1 cellular context compared by ENCODE assay signal in genomic region chr16:88442811-88443576, GRCh38.
TF ChIP-seq lines count a peak whose summit lies in the region.

No MANE protein-coding gene starts in this region.

TF ChIP-seq in K562, 482 proteins besides CTCF, POLR2A, EP300 and RAD21 (continued from another document and continues in another):
- 0 out of 2 replicates have a peak, but pooled peaks have one; percentile 43 for TF ChIP-seq JUNB (CRISPR knock-in tag; conservative IDR thresholded peaks at IDR 0.05)
- TF ChIP-seq, protein P1, sequence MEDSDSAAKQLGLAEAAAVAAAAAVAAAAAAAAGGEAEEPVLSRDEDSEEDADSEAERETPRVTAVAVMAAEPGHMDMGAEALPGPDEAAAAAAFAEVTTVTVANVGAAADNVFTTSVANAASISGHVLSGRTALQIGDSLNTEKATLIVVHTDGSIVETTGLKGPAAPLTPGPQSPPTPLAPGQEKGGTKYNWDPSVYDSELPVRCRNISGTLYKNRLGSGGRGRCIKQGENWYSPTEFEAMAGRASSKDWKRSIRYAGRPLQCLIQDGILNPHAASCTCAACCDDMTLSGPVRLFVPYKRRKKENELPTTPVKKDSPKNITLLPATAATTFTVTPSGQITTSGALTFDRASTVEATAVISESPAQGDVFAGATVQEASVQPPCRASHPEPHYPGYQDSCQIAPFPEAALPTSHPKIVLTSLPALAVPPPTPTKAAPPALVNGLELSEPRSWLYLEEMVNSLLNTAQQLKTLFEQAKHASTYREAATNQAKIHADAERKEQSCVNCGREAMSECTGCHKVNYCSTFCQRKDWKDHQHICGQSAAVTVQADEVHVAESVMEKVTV (CRISPR knock-in tag; IDR thresholded peaks at IDR 0.05), result peak; percentile 99
- TF ChIP-seq SIN3B (IDR thresholded peaks at IDR 0.05; ENCODE audit: low read depth), result 0 out of 2 replicates have a peak, but pooled peaks have one; percentile 26
- no peak for TF ChIP-seq THRA (IDR thresholded peaks at IDR 0.05)
- TF ChIP-seq, protein P2, sequence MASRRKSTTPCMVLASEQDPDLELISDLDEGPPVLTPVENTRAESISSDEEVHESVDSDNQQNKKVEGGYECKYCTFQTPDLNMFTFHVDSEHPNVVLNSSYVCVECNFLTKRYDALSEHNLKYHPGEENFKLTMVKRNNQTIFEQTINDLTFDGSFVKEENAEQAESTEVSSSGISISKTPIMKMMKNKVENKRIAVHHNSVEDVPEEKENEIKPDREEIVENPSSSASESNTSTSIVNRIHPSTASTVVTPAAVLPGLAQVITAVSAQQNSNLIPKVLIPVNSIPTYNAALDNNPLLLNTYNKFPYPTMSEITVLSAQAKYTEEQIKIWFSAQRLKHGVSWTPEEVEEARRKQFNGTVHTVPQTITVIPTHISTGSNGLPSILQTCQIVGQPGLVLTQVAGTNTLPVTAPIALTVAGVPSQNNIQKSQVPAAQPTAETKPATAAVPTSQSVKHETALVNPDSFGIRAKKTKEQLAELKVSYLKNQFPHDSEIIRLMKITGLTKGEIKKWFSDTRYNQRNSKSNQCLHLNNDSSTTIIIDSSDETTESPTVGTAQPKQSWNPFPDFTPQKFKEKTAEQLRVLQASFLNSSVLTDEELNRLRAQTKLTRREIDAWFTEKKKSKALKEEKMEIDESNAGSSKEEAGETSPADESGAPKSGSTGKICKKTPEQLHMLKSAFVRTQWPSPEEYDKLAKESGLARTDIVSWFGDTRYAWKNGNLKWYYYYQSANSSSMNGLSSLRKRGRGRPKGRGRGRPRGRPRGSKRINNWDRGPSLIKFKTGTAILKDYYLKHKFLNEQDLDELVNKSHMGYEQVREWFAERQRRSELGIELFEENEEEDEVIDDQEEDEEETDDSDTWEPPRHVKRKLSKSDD (conservative IDR thresholded peaks at IDR 0.05; ENCODE audit: low read length), result no peak
- TF ChIP-seq ZNF699 (CRISPR knock-in tag; IDR thresholded peaks at IDR 0.05; ENCODE audit: insufficient replicate concordance), result no peak
- no peak for TF ChIP-seq MLLT1 (IDR thresholded peaks at IDR 0.05)
- TF ChIP-seq FOXJ2 (tag; IDR thresholded peaks at IDR 0.05), result no peak
- no peak for TF ChIP-seq ZNF3 (CRISPR knock-in tag; IDR thresholded peaks at IDR 0.05)
- no peak for TF ChIP-seq U2AF2 (optimal IDR thresholded peaks at IDR 0.05; ENCODE audit: low read depth, low read length)
- peak; percentile 93 for TF ChIP-seq RB1 (IDR thresholded peaks at IDR 0.05; ENCODE audit: low read depth)
- no peak for TF ChIP-seq KLF16 (IDR thresholded peaks at IDR 0.05)
- TF ChIP-seq CHD4 (IDR thresholded peaks at IDR 0.05; ENCODE audit: insufficient read depth, insufficient replicate concordance, low read depth, low read length, poor library complexity, severe bottlenecking), result no peak
- TF ChIP-seq MCM7 (IDR thresholded peaks at IDR 0.05), result no peak
- TF ChIP-seq ZNF609 (CRISPR knock-in tag; IDR thresholded peaks at IDR 0.05; ENCODE audit: borderline replicate concordance), result no peak
- TF ChIP-seq DACH1 (IDR thresholded peaks at IDR 0.05; ENCODE audit: partially characterized antibody), result peak; percentile 20
- TF ChIP-seq GATAD2B (IDR thresholded peaks at IDR 0.05; ENCODE audit: borderline replicate concordance), result peak; percentile 15; the same call in 1 of the 2 replicates
- TF ChIP-seq, protein P3, sequence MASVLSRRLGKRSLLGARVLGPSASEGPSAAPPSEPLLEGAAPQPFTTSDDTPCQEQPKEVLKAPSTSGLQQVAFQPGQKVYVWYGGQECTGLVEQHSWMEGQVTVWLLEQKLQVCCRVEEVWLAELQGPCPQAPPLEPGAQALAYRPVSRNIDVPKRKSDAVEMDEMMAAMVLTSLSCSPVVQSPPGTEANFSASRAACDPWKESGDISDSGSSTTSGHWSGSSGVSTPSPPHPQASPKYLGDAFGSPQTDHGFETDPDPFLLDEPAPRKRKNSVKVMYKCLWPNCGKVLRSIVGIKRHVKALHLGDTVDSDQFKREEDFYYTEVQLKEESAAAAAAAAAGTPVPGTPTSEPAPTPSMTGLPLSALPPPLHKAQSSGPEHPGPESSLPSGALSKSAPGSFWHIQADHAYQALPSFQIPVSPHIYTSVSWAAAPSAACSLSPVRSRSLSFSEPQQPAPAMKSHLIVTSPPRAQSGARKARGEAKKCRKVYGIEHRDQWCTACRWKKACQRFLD (CRISPR knock-in tag; IDR thresholded peaks at IDR 0.05), result no peak
- no peak for TF ChIP-seq RREB1 (CRISPR knock-in tag; IDR thresholded peaks at IDR 0.05)
- TF ChIP-seq ZFX (CRISPR knock-in tag; IDR thresholded peaks at IDR 0.05), result no peak
- no peak for TF ChIP-seq MTF1 (CRISPR knock-in tag; IDR thresholded peaks at IDR 0.05; ENCODE audit: borderline replicate concordance)
- no peak for TF ChIP-seq HNRNPUL1 (IDR thresholded peaks at IDR 0.05; ENCODE audit: low read length)
- TF ChIP-seq SREBF2 (CRISPR knock-in tag; IDR thresholded peaks at IDR 0.05), result no peak
- TF ChIP-seq, protein P4, sequence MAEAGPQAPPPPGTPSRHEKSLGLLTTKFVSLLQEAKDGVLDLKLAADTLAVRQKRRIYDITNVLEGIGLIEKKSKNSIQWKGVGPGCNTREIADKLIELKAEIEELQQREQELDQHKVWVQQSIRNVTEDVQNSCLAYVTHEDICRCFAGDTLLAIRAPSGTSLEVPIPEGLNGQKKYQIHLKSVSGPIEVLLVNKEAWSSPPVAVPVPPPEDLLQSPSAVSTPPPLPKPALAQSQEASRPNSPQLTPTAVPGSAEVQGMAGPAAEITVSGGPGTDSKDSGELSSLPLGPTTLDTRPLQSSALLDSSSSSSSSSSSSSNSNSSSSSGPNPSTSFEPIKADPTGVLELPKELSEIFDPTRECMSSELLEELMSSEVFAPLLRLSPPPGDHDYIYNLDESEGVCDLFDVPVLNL (CRISPR knock-in tag; IDR thresholded peaks at IDR 0.05; ENCODE audit: low read depth), result no peak
- TF ChIP-seq CREM (IDR thresholded peaks at IDR 0.05; ENCODE audit: low read depth), result peak; percentile 36; the same call in 1 of the 2 replicates
- TF ChIP-seq PHF8 (IDR thresholded peaks at IDR 0.05; ENCODE audit: borderline replicate concordance, low read length), result no peak
- TF ChIP-seq, protein P5, sequence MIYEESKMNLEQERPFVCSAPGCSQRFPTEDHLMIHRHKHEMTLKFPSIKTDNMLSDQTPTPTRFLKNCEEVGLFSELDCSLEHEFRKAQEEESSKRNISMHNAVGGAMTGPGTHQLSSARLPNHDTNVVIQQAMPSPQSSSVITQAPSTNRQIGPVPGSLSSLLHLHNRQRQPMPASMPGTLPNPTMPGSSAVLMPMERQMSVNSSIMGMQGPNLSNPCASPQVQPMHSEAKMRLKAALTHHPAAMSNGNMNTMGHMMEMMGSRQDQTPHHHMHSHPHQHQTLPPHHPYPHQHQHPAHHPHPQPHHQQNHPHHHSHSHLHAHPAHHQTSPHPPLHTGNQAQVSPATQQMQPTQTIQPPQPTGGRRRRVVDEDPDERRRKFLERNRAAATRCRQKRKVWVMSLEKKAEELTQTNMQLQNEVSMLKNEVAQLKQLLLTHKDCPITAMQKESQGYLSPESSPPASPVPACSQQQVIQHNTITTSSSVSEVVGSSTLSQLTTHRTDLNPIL (CRISPR knock-in tag; IDR thresholded peaks at IDR 0.05), result no peak
- TF ChIP-seq GATA2 (CRISPR knock-in tag; IDR thresholded peaks at IDR 0.05), result 0 out of 2 replicates have a peak, but pooled peaks have one; percentile 26
- peak; percentile 99 for TF ChIP-seq SMC3 (conservative IDR thresholded peaks at IDR 0.05; ENCODE audit: insufficient read depth, low read depth, low read length)
- no peak for TF ChIP-seq BMI1 (IDR thresholded peaks at IDR 0.05; ENCODE audit: low read length)
- TF ChIP-seq, protein P6, sequence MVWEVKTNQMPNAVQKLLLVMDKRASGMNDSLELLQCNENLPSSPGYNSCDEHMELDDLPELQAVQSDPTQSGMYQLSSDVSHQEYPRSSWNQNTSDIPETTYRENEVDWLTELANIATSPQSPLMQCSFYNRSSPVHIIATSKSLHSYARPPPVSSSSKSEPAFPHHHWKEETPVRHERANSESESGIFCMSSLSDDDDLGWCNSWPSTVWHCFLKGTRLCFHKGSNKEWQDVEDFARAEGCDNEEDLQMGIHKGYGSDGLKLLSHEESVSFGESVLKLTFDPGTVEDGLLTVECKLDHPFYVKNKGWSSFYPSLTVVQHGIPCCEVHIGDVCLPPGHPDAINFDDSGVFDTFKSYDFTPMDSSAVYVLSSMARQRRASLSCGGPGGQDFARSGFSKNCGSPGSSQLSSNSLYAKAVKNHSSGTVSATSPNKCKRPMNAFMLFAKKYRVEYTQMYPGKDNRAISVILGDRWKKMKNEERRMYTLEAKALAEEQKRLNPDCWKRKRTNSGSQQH (CRISPR knock-in tag; IDR thresholded peaks at IDR 0.05), result 0 out of 2 replicates have a peak, but pooled peaks have one; percentile 22
- no peak for TF ChIP-seq RBM14 (IDR thresholded peaks at IDR 0.05; ENCODE audit: borderline replicate concordance, insufficient read depth, low read depth, low read length)
